18 cellular contexts compared by ENCODE assay signal in the genomic region with DNA sequence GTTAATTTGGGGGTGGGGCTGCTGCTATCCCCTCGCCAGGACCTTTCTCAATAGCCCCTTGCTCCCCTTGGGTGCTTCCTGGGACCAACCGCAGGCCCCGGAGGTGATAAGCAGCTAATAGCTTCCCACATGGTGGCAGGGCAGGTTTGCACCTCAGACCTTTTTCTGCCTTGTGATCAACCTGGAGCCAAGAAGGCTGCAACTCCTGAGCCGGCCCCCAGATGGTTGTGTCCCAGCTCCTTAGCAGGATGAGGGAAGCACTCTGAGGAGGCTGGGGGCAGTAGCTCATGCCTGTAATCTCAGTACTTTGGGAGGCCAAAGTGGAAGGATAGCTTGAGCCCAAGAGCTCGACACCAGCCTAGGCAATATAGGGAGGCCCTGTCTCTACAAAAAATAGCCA.
"Had no signal": no experiment of that assay in that cellular context is flagged by ENCODE, and none has a peak within 500 bp of the region (broad histone marks: within the 10 kb centered on the region; RNA-seq: fewer than 3 reads in every experiment).

No MANE protein-coding gene starts in this region.

- H3K36me3 Mint-ChIP-seq: activated naive CD8-positive, alpha-beta T cell treated with anti-CD3 and anti-CD28 coated beads, Interleukin-2, amount 10 ng/mL, durations not matched to agents 7 days and 5 days; stimulated activated memory B cell treated with anti-CD40 and anti-IgM and Interleukin-4, amounts not matched to agents 10 μg/mL and 1 μg/mL and 100 μg/mL, for 72 hours had no signal

- H3K4me1 Mint-ChIP-seq: activated CD4-positive, alpha-beta T cell treated with anti-CD3 and anti-CD28 coated beads, Interleukin-2, amount 10 ng/mL, durations not matched to agents 7 days and 5 days; activated naive CD8-positive, alpha-beta T cell treated with anti-CD3 and anti-CD28 coated beads, Interleukin-2, amount 10 ng/mL, durations not matched to agents 7 days and 5 days; stimulated activated memory B cell treated with anti-CD40 and anti-IgM and Interleukin-4, amounts not matched to agents 10 μg/mL and 1 μg/mL and 100 μg/mL, for 72 hours had no signal

- DNase-seq: activated CD4-positive, alpha-beta T cell treated with anti-CD3 and anti-CD28 coated beads, Interleukin-2, amount 10 ng/mL, durations not matched to agents 7 days and 5 days; activated CD4-positive, CD25-positive, alpha-beta regulatory T cell; activated CD8-positive, alpha-beta memory T cell treated with anti-CD3 and anti-CD28 coated beads for 24 hours; activated naive CD8-positive, alpha-beta T cell treated with anti-CD3 and anti-CD28 coated beads, Interleukin-2, amount 10 ng/mL, durations not matched to agents 7 days and 5 days; brain microvascular endothelial cell; cerebellar nuclear complex; effector CD8-positive, alpha-beta T cell; foreskin fibroblast; left cardiac atrium; lower lobe of right lung; nephron progenitor cell; ovary; tibial artery; uterus had no signal

- FAIRE-seq: TTC549 had no signal

- ATAC-seq: left cardiac atrium; lower lobe of right lung; stimulated activated memory B cell treated with anti-CD40 and anti-IgM and Interleukin-4, amounts not matched to agents 10 μg/mL and 1 μg/mL and 100 μg/mL, for 72 hours had no signal

- H3K27me3 Mint-ChIP-seq: activated CD4-positive, alpha-beta T cell treated with anti-CD3 and anti-CD28 coated beads, Interleukin-2, amount 10 ng/mL, durations not matched to agents 7 days and 5 days had no signal

- H3K4me3 Mint-ChIP-seq: activated CD4-positive, alpha-beta T cell treated with anti-CD3 and anti-CD28 coated beads, Interleukin-2, amount 10 ng/mL, durations not matched to agents 7 days and 5 days; activated naive CD8-positive, alpha-beta T cell treated with anti-CD3 and anti-CD28 coated beads, Interleukin-2, amount 10 ng/mL, durations not matched to agents 7 days and 5 days; activated T-helper 1 cell treated with anti-CD3 and anti-CD28 coated beads, Interleukin-12 subunit alpha, Interleukin-12 subunit beta, Interleukin-2, Interleukin-4 antibody, amounts not matched to agents 30 ng/mL and 10 ng/mL and 1 ng/mL, durations not matched to agents 14 hours and 24 hours and 36 hours; mesothelial cell of epicardium; nephron progenitor cell; stimulated activated memory B cell treated with anti-CD40 and anti-IgM and Interleukin-4, amounts not matched to agents 10 μg/mL and 1 μg/mL and 100 μg/mL, for 72 hours had no signal

- H3K4me3 ChIP-seq: lower lobe of right lung, ovary, tibial artery, uterus had no signal

- H3K27ac Mint-ChIP-seq: activated CD4-positive, alpha-beta T cell treated with anti-CD3 and anti-CD28 coated beads, Interleukin-2, amount 10 ng/mL, durations not matched to agents 7 days and 5 days; activated naive CD8-positive, alpha-beta T cell treated with anti-CD3 and anti-CD28 coated beads, Interleukin-2, amount 10 ng/mL, durations not matched to agents 7 days and 5 days; activated T-helper 1 cell treated with anti-CD3 and anti-CD28 coated beads, Interleukin-12 subunit alpha, Interleukin-12 subunit beta, Interleukin-2, Interleukin-4 antibody, amounts not matched to agents 30 ng/mL and 10 ng/mL and 1 ng/mL, durations not matched to agents 14 hours and 24 hours and 36 hours; mesothelial cell of epicardium; stimulated activated memory B cell treated with anti-CD40 and anti-IgM and Interleukin-4, amounts not matched to agents 10 μg/mL and 1 μg/mL and 100 μg/mL, for 72 hours had no signal

- H3K4me1 ChIP-seq: lower lobe of right lung, tibial artery, uterus had no signal

- H3K27ac ChIP-seq: brain microvascular endothelial cell, lower lobe of right lung, ovary, tibial artery, uterus had no signal

- H3K9me3 ChIP-seq: lower lobe of right lung, ovary, tibial artery, uterus had no signal

- H3K27me3 ChIP-seq: brain microvascular endothelial cell, ovary, uterus had no signal

- H3K9me3 Mint-ChIP-seq: activated CD4-positive, alpha-beta T cell treated with anti-CD3 and anti-CD28 coated beads, Interleukin-2, amount 10 ng/mL, durations not matched to agents 7 days and 5 days; activated naive CD8-positive, alpha-beta T cell treated with anti-CD3 and anti-CD28 coated beads, Interleukin-2, amount 10 ng/mL, durations not matched to agents 7 days and 5 days; activated T-helper 1 cell treated with anti-CD3 and anti-CD28 coated beads, Interleukin-12 subunit alpha, Interleukin-12 subunit beta, Interleukin-2, Interleukin-4 antibody, amounts not matched to agents 30 ng/mL and 10 ng/mL and 1 ng/mL, durations not matched to agents 14 hours and 24 hours and 36 hours had no signal

- H3K36me3 ChIP-seq: brain microvascular endothelial cell, lower lobe of right lung, ovary, tibial artery, uterus had no signal
